Comparison of ENCODE assay signal across 8 cellular contexts in genomic region chr9:135992486-135993408, GRCh38. TPM values are rescaled to one million over a fixed set of nuclear protein-coding genes. Genes with fewer than 3 reads are reported as not detected.
DNase-seq lines count a peak whose midpoint lies in the region; ATAC-seq and TF ChIP-seq lines count a peak whose summit lies in the region.

No MANE protein-coding gene starts in this region.

- H3K4me3 Mint-ChIP-seq in nephron progenitor cell, result peak overlapping the region; percentile 64

- TF ChIP-seq CTCF in fibroblast of villous mesenchyme (IDR thresholded peaks at IDR 0.05; ENCODE audit: insufficient read depth, low read depth, low read length) (peak; percentile 13), nephron progenitor cell (IDR thresholded peaks at IDR 0.05) (no peak), uterus (IDR thresholded peaks at IDR 0.05) (no peak)

- no peaks in the 10 kb centered on the region for H3K9me3 Mint-ChIP-seq in nephron progenitor cell

- H3K4me1 Mint-ChIP-seq in nephron progenitor cell, result peaks cover 55% of the 10 kb centered on the region

- DNase-seq in ACHN (peak; percentile 83), H4 (ENCODE audit: low spot score) (peak; percentile 88), NOMO-1 treated with DMSO at 0.1 percent for 48 hours (lab: John Stamatoyannopoulos, UW; ENCODE audit: unreplicated experiment) (peak; percentile 98), fibroblast of villous mesenchyme (ENCODE audit: low read depth) (peak; percentile 93), nephron progenitor cell (peak; percentile 83), uterus (peak; percentile 82 to 83)
- peak; percentile 42 for DNase-seq in activated effector memory CD4-positive, alpha-beta T cell treated with Interleukin-2 at 50 U/mL for 16 hours

- H3K27ac ChIP-seq in uterus, result peak overlapping the region; percentile 74 to 78

- H3K4me3 ChIP-seq in fibroblast of villous mesenchyme (ENCODE audit: low read depth, low read length) (peak overlapping the region; percentile 51), uterus (peak overlapping the region in 1 of 2 donors; percentile 5)

- H3K36me3 Mint-ChIP-seq in nephron progenitor cell (ENCODE audit: low read depth), result no peaks in the 10 kb centered on the region

- H3K27me3 Mint-ChIP-seq in nephron progenitor cell (ENCODE audit: low read depth, poor library complexity), result peaks cover 2% of the 10 kb centered on the region

- ATAC-seq in GM18858 (IDR thresholded peaks at IDR 0.05; ENCODE audit: unreplicated experiment), result no peak

- no peaks in the 10 kb centered on the region for H3K27me3 ChIP-seq in uterus

- peak overlapping the region; percentile 94 for H3K27ac Mint-ChIP-seq in nephron progenitor cell

- no peaks in the 10 kb centered on the region for H3K36me3 ChIP-seq in uterus

- intact Hi-C loops in uterus (cut with DNase I; ENCODE audit: low total_unique reads), result no loop called here

- in situ Hi-C loops in ACHN (cut with HindIII; ENCODE audit: low pct_ligation_motif_present, low pct_unique_long_range_greater_than_20kb, low sequenced_read_pairs), result no loop called here

- H3K4me1 ChIP-seq in uterus, result no peaks in the 10 kb centered on the region

- H3K9me3 ChIP-seq in uterus, result no peaks in the 10 kb centered on the region

- TF ChIP-seq POLR2A in uterus (IDR thresholded peaks at IDR 0.05), result peak in 1 of 2 donors; percentile 36

RNA-seq across cellular contexts. Expression of gene UBAC1, which starts 31.6 kb away (rescaled TPM):
- 35.2 and 41.3 TPM in 2 replicates for total RNA-seq in H4 (2014; rRNA removed; shearing (Covaris generic))
- total RNA-seq in fibroblast of villous mesenchyme, result 26.7 and 27.6 TPM in 2 replicates
- 10 to 100 TPM; 25.1 to 46.1 (median 35.8) TPM for total RNA-seq in uterus

Comparison
In these comparisons a context has a peak if more than half of its experiments do, and no peak if none do; other contexts are left out.
1. DNase-seq: peak in every context shown above with its lines; median percentile 98 in NOMO-1 treated with DMSO at 0.1 percent for 48 hours; 93 in fibroblast of villous mesenchyme; 88 in H4; 83 in ACHN; 83 in nephron progenitor cell; 82 in uterus; 42 in activated effector memory CD4-positive, alpha-beta T cell treated with Interleukin-2 at 50 U/mL for 16 hours.